37 cellular contexts compared by ENCODE assay signal in genomic region chr6:138785092-138785491, GRCh38. TPM values are rescaled to one million over a fixed set of nuclear protein-coding genes. Genes with fewer than 3 reads are reported as not detected.
"Had no signal": no experiment of that assay in that cellular context is flagged by ENCODE, and none has a peak within 500 bp of the region (broad histone marks: within the 10 kb centered on the region; RNA-seq: fewer than 3 reads in every experiment).

No MANE protein-coding gene starts in this region.

- H3K4me1 Mint-ChIP-seq: activated B cell treated with CpG ODN at 0.5 μM for 24 hours had no signal

- H3K27me3 ChIP-seq: adrenal gland, body of pancreas, breast epithelium, Peyer's patch had no signal

- H3K36me3 ChIP-seq: adrenal gland, breast epithelium had no signal

- H3K4me3 ChIP-seq: adrenal gland, body of pancreas, breast epithelium, Peyer's patch had no signal

- H3K27me3 Mint-ChIP-seq: activated B cell treated with CpG ODN at 0.5 μM for 24 hours; activated CD4-positive, alpha-beta memory T cell treated with anti-CD3 and anti-CD28 coated beads for 36 hours had no signal

- H3K4me3 Mint-ChIP-seq: activated B cell treated with CpG ODN at 0.5 μM for 24 hours; activated CD4-positive, alpha-beta memory T cell treated with anti-CD3 and anti-CD28 coated beads for 36 hours; activated naive CD4-positive, alpha-beta T cell treated with anti-CD3 and anti-CD28 coated beads for 36 hours; activated T-cell treated with anti-CD3 and anti-CD28 coated beads, Interleukin-2, amount 50 U/mL, for 4 hours; activated T-helper 1 cell treated with anti-CD3 and anti-CD28 coated beads, Interleukin-12 subunit alpha, Interleukin-12 subunit beta, Interleukin-2, Interleukin-4 antibody, amounts not matched to agents 30 ng/mL and 10 ng/mL and 1 ng/mL, durations not matched to agents 14 hours and 24 hours and 36 hours had no signal

- H3K27ac ChIP-seq: adrenal gland, body of pancreas, breast epithelium, Peyer's patch, VCaP had no signal

- H3K4me1 ChIP-seq: adrenal gland, body of pancreas, breast epithelium, Peyer's patch had no signal

- DNase-seq: activated B cell treated with CpG ODN at 0.5 μM for 24 hours; activated CD4-positive, alpha-beta memory T cell treated with anti-CD3 and anti-CD28 coated beads for 36 hours; activated CD4-positive, alpha-beta T cell treated with anti-CD3 and anti-CD28 coated beads for 4 hours; activated CD4-positive, alpha-beta T cell treated with anti-CD3 and anti-CD28 coated beads, Interleukin-2, amount 50 U/mL, for 1 hour; activated CD4-positive, CD25-positive, alpha-beta regulatory T cell treated with anti-CD3 and anti-CD28 coated beads, Interleukin-2, amount 50 U/mL, for 72 hours; activated CD8-positive, alpha-beta memory T cell treated with anti-CD3 and anti-CD28 coated beads, Interleukin-2, amount 50 U/mL, for 4 hours; activated gamma-delta T cell treated with Interleukin-2 at 50 U/mL for 16 hours; activated naive CD4-positive, alpha-beta T cell treated with anti-CD3 and anti-CD28 coated beads for 36 hours; activated T-cell treated with anti-CD3 and anti-CD28 coated beads for 4 hours; activated T-cell treated with anti-CD3 and anti-CD28 coated beads, Interleukin-2, amount 50 U/mL, for 4 hours; adrenal gland; body of pancreas; KG1; MM.1S; MV-4-11; NCI-H1092; NCI-H1417; NCI-H146; NCI-H1930; NCI-H2081 treated with DMSO at 0.1 percent for 48 hours; NCI-H226; NCI-H524; NCI-H69; NK-92 treated with Interleukin-12 subunit alpha and Interleukin-12 subunit beta, amount 100 ng/mL, for 24 hours; PC-3; Peyer's patch; RPMI8226; SW 1271; T-helper 1 cell; T-helper 2 cell; T-helper 9 cell had no signal

- H3K9me3 ChIP-seq: adrenal gland, body of pancreas, breast epithelium, Peyer's patch had no signal

- H3K27ac Mint-ChIP-seq: activated B cell treated with CpG ODN at 0.5 μM for 24 hours; activated CD4-positive, alpha-beta memory T cell treated with anti-CD3 and anti-CD28 coated beads for 36 hours; activated naive CD4-positive, alpha-beta T cell treated with anti-CD3 and anti-CD28 coated beads for 36 hours; activated naive CD4-positive, alpha-beta T cell treated with anti-CD3 and anti-CD28 coated beads, Interleukin-2, amount 50 U/mL, for 72 hours; activated T-helper 1 cell treated with anti-CD3 and anti-CD28 coated beads, Interleukin-12 subunit alpha, Interleukin-12 subunit beta, Interleukin-2, Interleukin-4 antibody, amounts not matched to agents 30 ng/mL and 10 ng/mL and 1 ng/mL, durations not matched to agents 14 hours and 24 hours and 36 hours had no signal

- H3K9me3 Mint-ChIP-seq: activated B cell treated with CpG ODN at 0.5 μM for 24 hours; activated CD4-positive, alpha-beta memory T cell treated with anti-CD3 and anti-CD28 coated beads for 36 hours; activated naive CD4-positive, alpha-beta T cell treated with anti-CD3 and anti-CD28 coated beads for 36 hours; activated naive CD4-positive, alpha-beta T cell treated with anti-CD3 and anti-CD28 coated beads, Interleukin-2, amount 50 U/mL, for 72 hours; activated T-cell treated with anti-CD3 and anti-CD28 coated beads, Interleukin-2, amount 50 U/mL, for 4 hours; activated T-helper 1 cell treated with anti-CD3 and anti-CD28 coated beads, Interleukin-12 subunit alpha, Interleukin-12 subunit beta, Interleukin-2, Interleukin-4 antibody, amounts not matched to agents 30 ng/mL and 10 ng/mL and 1 ng/mL, durations not matched to agents 14 hours and 24 hours and 36 hours had no signal

- ATAC-seq: activated naive CD4-positive, alpha-beta T cell treated with anti-CD3 and anti-CD28 coated beads, Interleukin-2, amount 50 U/mL, for 72 hours; activated T-cell treated with anti-CD3 and anti-CD28 coated beads, Interleukin-2, amount 50 U/mL, for 4 hours; body of pancreas; PC-3 had no signal

RNA-seq across cellular contexts. Expression of gene ECT2L, which starts 10.8 kb away (rescaled TPM):
- total RNA-seq: activated B cell treated with CpG ODN at 0.5 μM for 24 hours; activated CD4-positive, alpha-beta memory T cell treated with anti-CD3 and anti-CD28 coated beads for 36 hours; activated naive CD4-positive, alpha-beta T cell treated with anti-CD3 and anti-CD28 coated beads for 36 hours; activated naive CD4-positive, alpha-beta T cell treated with anti-CD3 and anti-CD28 coated beads, Interleukin-2, amount 50 U/mL, for 72 hours; activated T-cell treated with anti-CD3 and anti-CD28 coated beads, Interleukin-2, amount 50 U/mL, for 4 hours; activated T-helper 1 cell treated with anti-CD3 and anti-CD28 coated beads, Interleukin-12 subunit alpha, Interleukin-12 subunit beta, Interleukin-2, Interleukin-4 antibody, amounts not matched to agents 30 ng/mL and 10 ng/mL and 1 ng/mL, durations not matched to agents 14 hours and 24 hours and 36 hours; astrocyte; body of pancreas; LHCN-M2; PC-3 had no signal
